In the genomic region with DNA sequence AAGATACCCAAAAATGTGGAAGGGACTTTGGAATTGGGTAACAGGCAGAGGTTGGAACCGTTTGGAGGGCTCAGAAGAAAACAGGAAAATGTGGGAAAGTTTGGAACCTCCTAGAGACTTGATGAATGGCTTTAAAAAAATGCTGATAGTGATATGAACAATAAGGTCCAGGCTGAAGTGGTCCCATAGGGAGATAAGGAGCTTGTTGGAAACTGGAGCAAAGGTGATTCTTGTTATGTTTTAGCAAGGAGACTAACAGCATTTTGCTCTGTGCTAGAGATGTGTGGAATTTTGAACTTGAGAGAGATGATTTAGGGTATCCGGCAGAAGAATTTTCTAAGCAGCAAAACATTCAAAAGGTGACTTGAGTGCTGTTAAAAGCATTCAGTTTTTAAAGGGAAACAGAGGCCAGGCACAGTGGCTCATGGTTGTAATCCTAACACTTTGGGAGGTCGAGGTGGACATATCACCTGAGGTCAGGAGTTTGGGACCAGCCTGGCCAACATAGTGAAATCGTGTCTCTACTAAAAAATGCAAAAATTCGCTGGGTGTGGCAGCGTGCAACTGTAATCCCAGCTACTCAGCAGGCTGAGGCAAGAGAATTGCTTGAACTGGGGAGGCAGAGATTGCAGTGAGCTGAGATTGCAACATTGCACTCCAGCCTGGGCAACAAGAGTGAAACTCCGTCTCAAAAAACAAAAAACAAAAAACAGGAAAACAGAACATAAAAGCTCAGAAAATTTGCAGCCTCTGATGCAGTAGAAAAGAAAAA, we compare ENCODE assay signal across 8 cellular contexts. TPM values are rescaled to one million over a fixed set of nuclear protein-coding genes. Genes with fewer than 3 reads are reported as not detected.
DNase-seq lines count a peak whose midpoint lies in the region; ATAC-seq, FAIRE-seq and TF ChIP-seq lines count a peak whose summit lies in the region.
"Not testable (repeated sequence)": the region's sequence is repeated elsewhere in the genome, so short reads cannot be mapped to it uniquely, and the experiment has no call there.

No MANE protein-coding gene starts in this region.

- H3K4me2 ChIP-seq in HepG2 (ENCODE audit: low read depth, low read length); mesenchymal stem cell (ENCODE audit: low read length, poor library complexity, severe bottlenecking): not testable (repeated sequence)

- not testable (repeated sequence) for H3K23ac ChIP-seq in mesenchymal stem cell (ENCODE audit: low read length in 2 of 2)

- H3K9me3 Mint-ChIP-seq in CD14-positive monocyte = peaks cover 13 to 28% (median 23%) of the 10 kb centered on the region in 7 donors
- H3K9me3 Mint-ChIP-seq in MCF 10A (ENCODE audit: unreplicated experiment); type B pancreatic cell: not testable (repeated sequence)

- not testable (repeated sequence) for H3K79me2 ChIP-seq in HepG2 (ENCODE audit: insufficient read depth, low read length)

- intact Hi-C loops in CD14-positive monocyte (cut with micrococcal nuclease); MCF 10A (cut with micrococcal nuclease); posterior vena cava (cut with DNase I): not testable (repeated sequence)
- intact Hi-C loops in HepG2 (cut with micrococcal nuclease; ENCODE audit: unreplicated experiment) = loop anchor here (1.0 kb wide), 1 partner anchor 11 kb away; no protein-coding TSS in a partner anchor

- H4K8ac ChIP-seq in mesenchymal stem cell (ENCODE audit: low read length) = not testable (repeated sequence)

- not testable (repeated sequence) for H2AK5ac ChIP-seq in mesenchymal stem cell (ENCODE audit: low read length, severe bottlenecking)

- H4K20me1 ChIP-seq in HepG2 (ENCODE audit: insufficient read depth, low read length) = not testable (repeated sequence)

- not testable (repeated sequence) for H3K4me3 ChIP-seq in fibroblast of villous mesenchyme (ENCODE audit: low read depth, low read length); HepG2 (replicated peaks in 1 of 3; ENCODE audit: insufficient read depth in 1 of 3, low read depth in 2 of 3, low read length in 3 of 3)
- H3K4me3 ChIP-seq in mesenchymal stem cell (ENCODE audit: insufficient read depth in 1 of 2, low read depth in 1 of 2, low read length in 2 of 2) = peak overlapping the region in 1 of 2 experiments; percentile 66

- H3K36me3 Mint-ChIP-seq in CD14-positive monocyte; MCF 10A (ENCODE audit: insufficient read depth, unreplicated experiment); type B pancreatic cell: not testable (repeated sequence)

- not testable (repeated sequence) for TF ChIP-seq RAD21 in HepG2 (CRISPR knock-in tag; IDR thresholded peaks at IDR 0.05)

- not testable (repeated sequence) for H3K18ac ChIP-seq in mesenchymal stem cell (ENCODE audit: low read depth in 1 of 2, low read length in 2 of 2)

- not testable (repeated sequence) for DNase-seq in CD14-positive monocyte (ENCODE audit: low spot score); MCF 10A (ENCODE audit: unreplicated experiment); HepG2 (ENCODE audit: low spot score); mesenchymal stem cell; type B pancreatic cell (ENCODE audit: extremely low spot score, unreplicated experiment)
- DNase-seq in NCI-H226 (peak; percentile 63), fibroblast of villous mesenchyme (ENCODE audit: low read depth) (peak; percentile 15), posterior vena cava (ENCODE audit: low spot score) (peak; percentile 9)

- H2BK5ac ChIP-seq in mesenchymal stem cell (ENCODE audit: low read depth, low read length, poor library complexity, severe bottlenecking) = not testable (repeated sequence)

- H3K27me3 Mint-ChIP-seq in CD14-positive monocyte (ENCODE audit: low read depth in 3 of 3); MCF 10A (ENCODE audit: insufficient read depth, unreplicated experiment); type B pancreatic cell: not testable (repeated sequence)

- not testable (repeated sequence) for H3K27me3 ChIP-seq in HepG2 (ENCODE audit: control insufficient read depth in 1 of 2, insufficient read depth in 2 of 2, low read length in 2 of 2); mesenchymal stem cell (ENCODE audit: control insufficient read depth in 1 of 2, insufficient read depth in 1 of 2, low read length in 2 of 2)

- peaks cover 17% of the 10 kb centered on the region for H3K4me1 ChIP-seq in HepG2 (ENCODE audit: insufficient read depth, low read length)
- not testable (repeated sequence) for H3K4me1 ChIP-seq in mesenchymal stem cell (ENCODE audit: control insufficient read depth, insufficient read depth, low read depth, low read length)

- not testable (repeated sequence) for H2BK15ac ChIP-seq in mesenchymal stem cell (ENCODE audit: low read depth, poor library complexity, severe bottlenecking)

- H4K91ac ChIP-seq in mesenchymal stem cell (ENCODE audit: low read length) = not testable (repeated sequence)

- TF ChIP-seq POLR2A in HepG2 (IDR thresholded peaks at IDR 0.05; ENCODE audit: insufficient read depth in 1 of 2, low read depth in 2 of 2, low read length in 2 of 2) = not testable (repeated sequence)

- ATAC-seq in HepG2 = not testable (repeated sequence)

- peaks cover 10% of the 10 kb centered on the region for H3K9me3 ChIP-seq in HepG2 (ENCODE audit: low read length)
- H3K9me3 ChIP-seq in mesenchymal stem cell (ENCODE audit: control insufficient read depth, low read length) = not testable (repeated sequence)

- H3K14ac ChIP-seq in mesenchymal stem cell (ENCODE audit: low read length in 2 of 2) = not testable (repeated sequence)

- not testable (repeated sequence) for H2BK120ac ChIP-seq in mesenchymal stem cell (ENCODE audit: low read depth, low read length)

- POLR2A ChIA-PET in MCF 10A (lab: Yijun Ruan, JAX) = interaction anchor here (1.4 kb wide), 1 partner anchor 205 kb away, joined by 3 read pairs; no protein-coding TSS in a partner anchor
- POLR2A ChIA-PET in HepG2 (lab: Yijun Ruan, JAX) = interaction anchor here (1.5 kb wide), 1 partner anchor 10 kb away, joined by 3 read pairs; no protein-coding TSS in a partner anchor

- not testable (repeated sequence) for TF ChIP-seq EP300 in HepG2 (IDR thresholded peaks at IDR 0.05; ENCODE audit: low read depth in 2 of 2, low read length in 2 of 2); HepG2 (CRISPR knock-in tag; IDR thresholded peaks at IDR 0.05; ENCODE audit: borderline replicate concordance)

- BruUV-seq in MCF 10A (replicated peaks; lab: Mats Ljungman, UMichigan); HepG2 (replicated peaks; lab: Mats Ljungman, UMichigan): not testable (repeated sequence)

- not testable (repeated sequence) for H3K27ac ChIP-seq in HepG2 (ENCODE audit: extremely low read length, insufficient read depth, low read length); mesenchymal stem cell (ENCODE audit: low read length, poor library complexity, severe bottlenecking)

- H3K79me1 ChIP-seq in mesenchymal stem cell (replicated peaks; ENCODE audit: low read length, poor library complexity, severe bottlenecking) = not testable (repeated sequence)

- not testable (repeated sequence) for H2BK12ac ChIP-seq in mesenchymal stem cell (ENCODE audit: low read length in 2 of 2)

- H3K4me1 Mint-ChIP-seq in CD14-positive monocyte (peaks cover 20% of the 10 kb centered on the region), MCF 10A (ENCODE audit: insufficient read depth, unreplicated experiment) (peaks cover 12% of the 10 kb centered on the region)
- not testable (repeated sequence) for H3K4me1 Mint-ChIP-seq in type B pancreatic cell (ENCODE audit: unreplicated experiment)

- not testable (repeated sequence) for H3K4ac ChIP-seq in mesenchymal stem cell (ENCODE audit: low read depth in 1 of 2, low read length in 2 of 2)

- not testable (repeated sequence) for H2AFZ ChIP-seq in HepG2 (ENCODE audit: low read length); mesenchymal stem cell (ENCODE audit: low read depth, low read length)

- in situ Hi-C loops in HepG2 (cut with HindIII; ENCODE audit: extremely low pct_ligation_motif_present, low pct_unique_long_range_greater_than_20kb) = not testable (repeated sequence)

- not testable (repeated sequence) for FAIRE-seq in HepG2 (lab: Jason Lieb, UNC)

- H3K9ac ChIP-seq in HepG2 (ENCODE audit: insufficient read depth, low read depth, low read length) = not testable (repeated sequence)
- peak overlapping the region; percentile 71 for H3K9ac ChIP-seq in mesenchymal stem cell (ENCODE audit: low read length)

- H3K27ac Mint-ChIP-seq in CD14-positive monocyte (peak overlapping the region; percentile 2 to 69 (median 36)), MCF 10A (ENCODE audit: low read depth, unreplicated experiment) (peak overlapping the region; percentile 22), type B pancreatic cell (peak overlapping the region; percentile 53)

- CTCF ChIA-PET in MCF 10A (lab: Yijun Ruan, JAX) = interaction anchor here (0.6 kb wide), 2 partner anchors 56 to 367 kb away, joined by 3 to 5 read pairs; no protein-coding TSS in a partner anchor
- CTCF ChIA-PET in HepG2 (lab: Yijun Ruan, JAX; ENCODE audit: low intra/inter-chr PET ratio, low total read pairs) = not testable (repeated sequence)

- H3K36me3 ChIP-seq in HepG2 (replicated peaks in 1 of 2; ENCODE audit: control insufficient read depth in 1 of 2, insufficient read depth in 2 of 2, low read length in 2 of 2); mesenchymal stem cell (ENCODE audit: control insufficient read depth in 1 of 2, insufficient read depth in 2 of 2, low read depth in 1 of 2, low read length in 2 of 2): not testable (repeated sequence)

- peak overlapping the region; percentile 32 to 78 for H3K4me3 Mint-ChIP-seq in CD14-positive monocyte
- H3K4me3 Mint-ChIP-seq in MCF 10A (ENCODE audit: unreplicated experiment) = peak overlapping the region; percentile 47
- peak overlapping the region; percentile 10 for H3K4me3 Mint-ChIP-seq in type B pancreatic cell

- WGBS in HepG2 (ENCODE audit: low lambda C conversion rate) = 11% methylated on average over 7 of the region's 7 CpGs
- WGBS in mesenchymal stem cell = 80% methylated on average over 7 of the region's 7 CpGs

- not testable (repeated sequence) for TF ChIP-seq CTCF in CD14-positive monocyte (IDR thresholded peaks at IDR 0.05); MCF 10A (IDR thresholded peaks at IDR 0.05; ENCODE audit: unreplicated experiment); fibroblast of villous mesenchyme (IDR thresholded peaks at IDR 0.05; ENCODE audit: insufficient read depth, low read depth, low read length); HepG2 (CRISPR knock-in tag; IDR thresholded peaks at IDR 0.05); type B pancreatic cell (conservative IDR thresholded peaks at IDR 0.05)

RNA-seq across cellular contexts. Expression of a gene that starts 34.6 kb away (rescaled TPM):
- polyA plus RNA-seq in CD14-positive monocyte (1 to 10 TPM; 4.5 to 7.3 TPM), HepG2 (2011; rRNA removed) (7.1 and 7.5 TPM in 2 replicates)
- total RNA-seq in MCF 10A (2022) (47.6 and 54.6 TPM in 2 replicates), fibroblast of villous mesenchyme (34.8 and 39.7 TPM in 2 replicates), HepG2 (2016; rRNA removed; fragmentation: Illumina TruSeq; extraction: Trizol) (14.4 and 22.9 TPM in 2 replicates), posterior vena cava (10 to 100 TPM; 78.8 to 88.9 TPM), type B pancreatic cell (ENCODE audit: low replicate concordance) (60.3 and 66.4 TPM in 2 replicates)
- total RNA-seq in HepG2 (2016; cell fraction: cytosol; rRNA removed; fragmentation: Illumina TruSeq; extraction: Trizol; ENCODE audit: low read depth) = 27.0 and 27.7 TPM in 2 replicates
- 14.4 and 19.1 TPM in 2 replicates for total RNA-seq in HepG2 (2016; cell fraction: insoluble cytoplasmic fraction; rRNA removed; fragmentation: Illumina TruSeq; extraction: Trizol)
- total RNA-seq in HepG2 (2016; cell fraction: membrane; rRNA removed; fragmentation: Illumina TruSeq; extraction: Trizol) = 17.0 and 21.9 TPM in 2 replicates
- total RNA-seq in HepG2 (2016; cell fraction: nucleus; rRNA removed; fragmentation: Illumina TruSeq; extraction: Trizol) = 48.1 and 51.6 TPM in 2 replicates
- 4.1 and 6.3 TPM in 2 replicates for polyA plus RNA-seq in HepG2 (2011; cell fraction: cytosol; rRNA removed)
- polyA plus RNA-seq in HepG2 (2011; cell fraction: nucleus; rRNA removed) = 15.2 and 17.5 TPM in 2 replicates
- polyA plus RNA-seq in HepG2 (2012) = 11.9 and 12.7 TPM in 2 replicates
- 0.25 and 0.36 TPM in 2 replicates for polyA plus RNA-seq in HepG2 (2016; cell fraction: cytosol; fragmentation: Illumina TruSeq; extraction: Trizol; ENCODE audit: low read depth)
- polyA plus RNA-seq in HepG2 (2016; cell fraction: insoluble cytoplasmic fraction; fragmentation: Illumina TruSeq; extraction: Trizol; ENCODE audit: low read depth) = 5.8 and 7.4 TPM in 2 replicates
- 0.54 and 1.00 TPM in 2 replicates for polyA plus RNA-seq in HepG2 (2016; cell fraction: membrane; fragmentation: Illumina TruSeq; extraction: Trizol; ENCODE audit: low read depth)
- 14.9 and 20.0 TPM in 2 replicates for polyA plus RNA-seq in HepG2 (2016; cell fraction: nucleus; fragmentation: Illumina TruSeq; extraction: Trizol; ENCODE audit: insufficient read depth, low read depth)
- 22.0 and 25.5 TPM in 2 replicates for polyA minus RNA-seq in HepG2 (2011; rRNA and poly(A)+ RNA removed; ENCODE audit: low replicate concordance)
- polyA minus RNA-seq in HepG2 (2011; cell fraction: cytosol; rRNA and poly(A)+ RNA removed) = 17.4 and 19.6 TPM in 2 replicates
- 87.2 and 102 TPM in 2 replicates for polyA minus RNA-seq in HepG2 (2011; cell fraction: nucleus; rRNA and poly(A)+ RNA removed)
- 7.0 TPM for polyA plus RNA-seq in mesenchymal stem cell (2013, experiment 1 of 2)
- polyA plus RNA-seq in mesenchymal stem cell (2013, experiment 2 of 2) = 7.0 TPM
